Comparison of ENCODE assay signal across 22 cellular contexts in genomic region chr15:48297668-48298067, GRCh38. TPM values are rescaled to one million over a fixed set of nuclear protein-coding genes. Genes with fewer than 3 reads are reported as not detected.
A peak's percentile ranks its signal among the peaks of the same experiment; 100 is the strongest.
DNase-seq lines count a peak whose midpoint lies in the region; ATAC-seq, FAIRE-seq and TF ChIP-seq lines count a peak whose summit lies in the region.
"Had no signal": no experiment of that assay in that cellular context is flagged by ENCODE, and none has a peak within 500 bp of the region (broad histone marks: within the 10 kb centered on the region; RNA-seq: fewer than 3 reads in every experiment).

No MANE protein-coding gene starts in this region.

- no peaks in the 10 kb centered on the region for H3K9me3 ChIP-seq in HUES48 (ENCODE audit: control insufficient read depth, insufficient read depth, low read length)
- H3K9me3 ChIP-seq in H1 (ENCODE audit: insufficient read depth in 2 of 2, low read depth in 1 of 2, low read length in 1 of 2), result no peaks in the 10 kb centered on the region
- H3K9me3 ChIP-seq: BLaER1 had no signal

- no peak overlapping the region for H3K56ac ChIP-seq in H1 (replicated peaks; ENCODE audit: insufficient read length, low read depth, low read length)
- H3K56ac ChIP-seq in mesendoderm (ENCODE audit: low read length), result no peak overlapping the region

- TF ChIP-seq CTCF in D721Med (IDR thresholded peaks at IDR 0.05; ENCODE audit: insufficient read depth, missing control alignments), result no peak
- TF ChIP-seq CTCF in H1 (IDR thresholded peaks at IDR 0.05; ENCODE audit: control extremely low read depth in 1 of 3, insufficient read depth in 1 of 3, low read depth in 1 of 3, low read length in 3 of 3), result no peak

- H3K18ac ChIP-seq in H1 (ENCODE audit: extremely low read depth, low read length), result peak overlapping the region; percentile 33
- peak overlapping the region; percentile 33 for H3K18ac ChIP-seq in mesendoderm (ENCODE audit: low read length)

- peak overlapping the region; percentile 56 for H2BK20ac ChIP-seq in H1 (ENCODE audit: low read length)

- CTCF ChIA-PET in H1 (lab: Charles Lee; ENCODE audit: partially characterized antibody), result interaction anchor here (0.6 to 6.6 kb wide), 13 partner anchors 9 to 1998 kb away, joined by 3 to 41 read pairs (median 4); no protein-coding TSS in a partner anchor

- H2AK5ac ChIP-seq in H1 (ENCODE audit: low read depth, low read length) (no peak overlapping the region), mesendoderm (ENCODE audit: low read length) (no peak overlapping the region)

- no peak for TF ChIP-seq POLR2A in H1 (IDR thresholded peaks at IDR 0.05; ENCODE audit: control extremely low read depth in 1 of 2, low read depth in 2 of 2, low read length in 2 of 2)

- FAIRE-seq in D721Med (lab: Jason Lieb, UNC) (peak; percentile 53), H1 (lab: Jason Lieb, UNC) (peak; percentile 52)
- FAIRE-seq: GM12878, GM19239, HepG2 had no signal

- no peak overlapping the region for H2BK15ac ChIP-seq in H1 (ENCODE audit: low read length)
- H2BK15ac ChIP-seq in mesendoderm (replicated peaks; ENCODE audit: low read depth), result no peak overlapping the region

- no peak overlapping the region for H4K8ac ChIP-seq in H1 (ENCODE audit: extremely low read depth, insufficient read depth, low read length)
- H4K8ac ChIP-seq in mesendoderm (ENCODE audit: low read depth, low read length), result no peak overlapping the region

- H3K79me2 ChIP-seq in H1 (ENCODE audit: control insufficient read depth in 1 of 2, insufficient read depth in 2 of 2, low read length in 2 of 2) (no peaks in the 10 kb centered on the region), mesendoderm (ENCODE audit: control insufficient read depth, insufficient read depth, low read length) (no peaks in the 10 kb centered on the region)

- H3K23ac ChIP-seq in H1 (ENCODE audit: insufficient read length), result no peak overlapping the region
- no peak overlapping the region for H3K23ac ChIP-seq in mesendoderm (ENCODE audit: low read length)

- H3K9ac ChIP-seq in HUES48 (ENCODE audit: low read depth, low read length), result no peak overlapping the region
- H3K9ac ChIP-seq in H1 (replicated peaks in 1 of 4; ENCODE audit: extremely low read depth in 1 of 4, low read depth in 3 of 4, low read length in 3 of 4), result no peak overlapping the region
- no peak overlapping the region for H3K9ac ChIP-seq in mesendoderm (ENCODE audit: low read length)
- H3K9ac ChIP-seq: BLaER1, GM23248 had no signal

- H3K4ac ChIP-seq in H1 (replicated peaks; ENCODE audit: insufficient read length, low read depth, low read length) (no peak overlapping the region), mesendoderm (ENCODE audit: low read depth, low read length) (no peak overlapping the region)

- DNase-seq in D721Med (ENCODE audit: insufficient read length, low spot score) (no peak), H1 (ENCODE audit: low read depth in 1 of 2, low spot score in 2 of 2) (no peak), mesendoderm (peak; percentile 26), NCI-H345 treated with DMSO at 0.1 percent for 48 hours (lab: John Stamatoyannopoulos, UW; ENCODE audit: unreplicated experiment) (no peak), RKO (ENCODE audit: low spot score) (no peak)
- DNase-seq: 8988T; Calu3; CD8-positive, alpha-beta T cell; DMS 273 treated with DMSO at 0.1 percent for 48 hours; DMS53; DND-41; EL; GM23248; H7; KG1 had no signal

- no peak for TF ChIP-seq RAD21 in H1 (IDR thresholded peaks at IDR 0.05 in 1 of 2, conservative IDR thresholded peaks at IDR 0.05 in 1 of 2; ENCODE audit: low read depth in 2 of 2, low read length in 2 of 2)

- H4K5ac ChIP-seq in H1 (ENCODE audit: insufficient read length, low read depth, low read length) (peak overlapping the region; percentile 0), mesendoderm (ENCODE audit: low read length) (no peak overlapping the region)

- H3K36me3 ChIP-seq in HUES48 (ENCODE audit: control insufficient read depth, insufficient read depth, low read length), result no peaks in the 10 kb centered on the region
- no peaks in the 10 kb centered on the region for H3K36me3 ChIP-seq in H1 (ENCODE audit: control insufficient read depth in 2 of 4, insufficient read depth in 4 of 4, low read length in 3 of 4)
- H3K36me3 ChIP-seq in mesendoderm (ENCODE audit: control insufficient read depth, insufficient read depth, low read length), result no peaks in the 10 kb centered on the region
- H3K36me3 ChIP-seq: BLaER1 had no signal

- H2BK12ac ChIP-seq in H1 (ENCODE audit: low read depth, low read length), result no peak overlapping the region; the same call in 1 of the 2 replicates

- H3K79me1 ChIP-seq in H1 (ENCODE audit: low read depth, low read length), result no peaks in the 10 kb centered on the region
- H3K79me1 ChIP-seq in mesendoderm (ENCODE audit: low read length), result no peaks in the 10 kb centered on the region

- no peak for TF ChIP-seq EP300 in H1 (IDR thresholded peaks at IDR 0.05; ENCODE audit: borderline replicate concordance in 1 of 2, low read depth in 2 of 2, low read length in 2 of 2)

- H3K27me3 ChIP-seq in HUES48 (ENCODE audit: control insufficient read depth, insufficient read depth, low read length) (no peaks in the 10 kb centered on the region), H1 (replicated peaks in 1 of 4; ENCODE audit: control insufficient read depth in 3 of 4, extremely low read depth in 1 of 4, insufficient read depth in 3 of 4, low read length in 3 of 4) (no peaks in the 10 kb centered on the region), mesendoderm (ENCODE audit: insufficient read depth, low read length, poor library complexity) (no peaks in the 10 kb centered on the region)
- H3K27me3 ChIP-seq: BLaER1 had no signal

- H3K27ac ChIP-seq in HUES48 (ENCODE audit: low read depth, low read length) (peak overlapping the region; percentile 34), H1 (ENCODE audit: low read depth, low read length) (no peak overlapping the region), mesendoderm (ENCODE audit: low read depth, low read length) (no peak overlapping the region)
- H3K27ac ChIP-seq: BLaER1, GM23248, HL-60 had no signal

- no peaks in the 10 kb centered on the region for H3K23me2 ChIP-seq in H1 (ENCODE audit: low read depth, low read length)

- H4K20me1 ChIP-seq in H1 (replicated peaks in 1 of 2; ENCODE audit: control insufficient read depth in 1 of 2, insufficient read depth in 2 of 2, low read length in 2 of 2), result no peaks in the 10 kb centered on the region
- H4K20me1 ChIP-seq: BLaER1 had no signal

- H2BK120ac ChIP-seq in H1 (replicated peaks; ENCODE audit: low read depth, low read length) (peak overlapping the region; percentile 14), mesendoderm (ENCODE audit: low read depth, low read length) (peak overlapping the region; percentile 5)

- H3K4me3 ChIP-seq in HUES48 (ENCODE audit: low read depth, low read length), result no peak overlapping the region
- H3K4me3 ChIP-seq in H1 (ENCODE audit: extremely low read depth in 1 of 4, insufficient read depth in 2 of 4, low read depth in 3 of 4, low read length in 4 of 4), result no peak overlapping the region
- H3K4me3 ChIP-seq in mesendoderm (ENCODE audit: low read length), result no peak overlapping the region
- H3K4me3 ChIP-seq: BLaER1, GM12878, GM23248 had no signal

- H2AFZ ChIP-seq in H1 (ENCODE audit: low read length), result 0 out of 2 replicates have a peak overlapping the region, but pooled peaks have one; percentile 78
- H2AFZ ChIP-seq: GM23248 had no signal

- H3K14ac ChIP-seq in H1 (ENCODE audit: insufficient read length), result no peak overlapping the region

- H4K91ac ChIP-seq in H1 (replicated peaks; ENCODE audit: insufficient read length, low read length), result peak overlapping the region; percentile 63

- H3K4me1 ChIP-seq in HUES48 (ENCODE audit: control insufficient read depth, insufficient read depth, low read length) (peaks cover 48% of the 10 kb centered on the region), H1 (replicated peaks in 1 of 4; ENCODE audit: control insufficient read depth in 3 of 4, insufficient read depth in 4 of 4, low read length in 3 of 4) (peaks cover 6 to 21% (median 15%) of the 10 kb centered on the region in 4 experiments; a peak in 6 of 7 replicates), mesendoderm (ENCODE audit: control insufficient read depth, low read depth, low read length) (peaks cover 10% of the 10 kb centered on the region)
- H3K4me1 ChIP-seq: BLaER1 had no signal

- H3K4me2 ChIP-seq in H1 (ENCODE audit: insufficient read depth in 1 of 2, low read depth in 2 of 2, low read length in 2 of 2) (no peak overlapping the region; a peak in 2 of 4 replicates), mesendoderm (ENCODE audit: low read length) (no peak overlapping the region)
- H3K4me2 ChIP-seq: BLaER1 had no signal

- peak overlapping the region; percentile 7; the same call in 1 of the 2 replicates for H2BK5ac ChIP-seq in H1 (ENCODE audit: low read depth, low read length)
- H2BK5ac ChIP-seq in mesendoderm (ENCODE audit: low read length), result peak overlapping the region; percentile 22

- 68% methylated on average over 2 of the region's 2 CpGs; no CpG with 5 or more reads in 1 of the 2 experiments for WGBS in H1 (ENCODE audit: extremely low coverage in 1 of 2, insufficient coverage in 1 of 2, insufficient read length in 1 of 2, insufficient replicate concordance in 2 of 2, low coverage in 1 of 2, low lambda C conversion rate in 2 of 2, missing lambda C conversion rate in 1 of 2), 2 experiments
- no CpG with 5 or more reads among the region's 2 CpGs for WGBS in mesendoderm (ENCODE audit: extremely low coverage, insufficient coverage, low lambda C conversion rate)

- POLR2A ChIA-PET in H1 (lab: Charles Lee; ENCODE audit: partially characterized antibody), result interaction anchor here (1.6 kb wide), 1 partner anchor 78 kb away, joined by 3 read pairs; no protein-coding TSS in a partner anchor

- ATAC-seq in GM21737 (IDR thresholded peaks at IDR 0.05; ENCODE audit: unreplicated experiment), result no peak
- ATAC-seq: CD8-positive, alpha-beta T cell; GM12878; HepG2 had no signal

TF ChIP-seq in H1, 55 proteins besides CTCF, POLR2A, EP300 and RAD21:
- TF ChIP-seq KDM1A (IDR thresholded peaks at IDR 0.05; ENCODE audit: borderline replicate concordance, low read length) (no peak), RFX5 (IDR thresholded peaks at IDR 0.05; ENCODE audit: borderline replicate concordance, low read depth, low read length) (no peak), BRCA1 (IDR thresholded peaks at IDR 0.05; ENCODE audit: low read depth, low read length) (no peak), SP2 (IDR thresholded peaks at IDR 0.05; ENCODE audit: low read length) (no peak), SIRT6 (IDR thresholded peaks at IDR 0.05; ENCODE audit: low read length) (no peak)

RNA-seq across cellular contexts. Expression of gene DUT, which starts 33.6 kb away (rescaled TPM):
- total RNA-seq in H1 (2021; fragmentation: NEBNext Ultra II Directional; extraction: Animal tissue kit (Norgen Biotek cat#: 25700)), result 246 and 259 TPM in 2 replicates
- polyA plus RNA-seq in H1 (2011; rRNA removed), result 71.4 and 71.5 TPM in 2 replicates
- polyA plus RNA-seq in H1 (2011; cell fraction: cytosol; rRNA removed), result 89.6 TPM
- polyA plus RNA-seq in H1 (2011; cell fraction: nucleus; rRNA removed), result 89.8 TPM
- 156 to 208 TPM (median 166 TPM) in 4 replicates for polyA plus RNA-seq in H1 (2012, experiment 1 of 2)
- polyA plus RNA-seq in H1 (2012, experiment 2 of 2), result 110 TPM
- polyA plus RNA-seq in H1 (2013, experiment 1 of 2), result 256 TPM
- 255 TPM for polyA plus RNA-seq in H1 (2013, experiment 2 of 2)
- 7.7 and 11.8 TPM in 2 replicates for polyA minus RNA-seq in H1 (2011; rRNA and poly(A)+ RNA removed)
- polyA minus RNA-seq in H1 (2011; cell fraction: cytosol; rRNA and poly(A)+ RNA removed), result 51.4 TPM
- polyA minus RNA-seq in H1 (2011; cell fraction: nucleus; rRNA and poly(A)+ RNA removed), result 26.7 TPM
- polyA plus RNA-seq in mesendoderm (2013, experiment 1 of 2), result 191 TPM
- polyA plus RNA-seq in mesendoderm (2013, experiment 2 of 2), result 190 TPM
